Comparison of ENCODE assay signal across 26 cellular contexts in the genomic region with DNA sequence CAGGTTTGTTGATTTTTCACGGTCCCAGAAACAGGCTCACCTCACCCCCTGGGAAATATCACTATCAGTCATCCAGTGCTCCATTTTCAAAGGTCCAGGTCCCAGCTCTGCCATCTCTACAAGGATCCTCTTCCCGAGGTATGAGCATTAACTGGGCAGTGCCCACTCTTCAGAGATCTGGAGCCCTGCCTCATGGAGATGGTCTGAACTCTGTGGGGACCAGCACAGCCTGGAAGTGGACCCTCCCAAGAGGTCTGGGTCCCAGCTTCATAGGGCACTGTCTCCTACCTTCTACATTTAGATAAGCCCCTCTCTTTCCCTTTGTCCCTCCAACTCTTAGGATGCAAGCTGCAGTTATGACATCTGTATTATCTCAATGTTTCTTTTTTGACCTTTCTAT. TPM values are rescaled to one million over a fixed set of nuclear protein-coding genes. Genes with fewer than 3 reads are reported as not detected.
DNase-seq lines count a peak whose midpoint lies in the region; ATAC-seq and TF ChIP-seq lines count a peak whose summit lies in the region.
"Had no signal": no experiment of that assay in that cellular context is flagged by ENCODE, and none has a peak within 500 bp of the region (broad histone marks: within the 10 kb centered on the region; RNA-seq: fewer than 3 reads in every experiment).

No MANE protein-coding gene starts in this region.

- H3K9ac ChIP-seq in IMR-90 (ENCODE audit: low read depth, low read length) (no peak overlapping the region), neural progenitor cell (no peak overlapping the region)
- H3K9ac ChIP-seq: BLaER1 had no signal

- H2AK5ac ChIP-seq in IMR-90 (ENCODE audit: low read depth, low read length): no peak overlapping the region

- no peaks in the 10 kb centered on the region for H3K9me1 ChIP-seq in IMR-90 (ENCODE audit: insufficient read depth, low read length)

- no peaks in the 10 kb centered on the region for H3K36me3 ChIP-seq in IMR-90 (ENCODE audit: control insufficient read depth, insufficient read depth, low read length)
- H3K36me3 ChIP-seq in neural progenitor cell: no peaks in the 10 kb centered on the region
- H3K36me3 ChIP-seq: BE2C, BLaER1 had no signal

- H3K27ac Mint-ChIP-seq in neural progenitor cell: no peak overlapping the region
- H3K27ac Mint-ChIP-seq in stimulated activated effector memory CD8-positive, alpha-beta T cell treated with anti-CD3 and anti-CD28 coated beads, Interleukin-12 subunit alpha, Interleukin-12 subunit beta, amount 100 ng/mL, for 72 hours: no peak overlapping the region
- H3K27ac Mint-ChIP-seq: CD14-positive monocyte; CD4-positive, alpha-beta memory T cell; CD4-positive, CD25-positive, alpha-beta regulatory T cell; CD8-positive, alpha-beta memory T cell had no signal

- TF ChIP-seq POLR2A in IMR-90 (IDR thresholded peaks at IDR 0.05; ENCODE audit: low read depth, low read length): no peak

- intact Hi-C loops in IMR-90 (cut with micrococcal nuclease): no loop called here

- H4K8ac ChIP-seq in IMR-90 (ENCODE audit: low read depth in 2 of 2, low read length in 2 of 2): no peak overlapping the region

- no peaks in the 10 kb centered on the region for H3K79me1 ChIP-seq in IMR-90 (ENCODE audit: low read depth in 1 of 2, low read length in 2 of 2)

- H3K18ac ChIP-seq in IMR-90 (ENCODE audit: low read depth, low read length): no peak overlapping the region

- peaks cover 10% of the 10 kb centered on the region for H3K36me3 Mint-ChIP-seq in neural progenitor cell
- H3K36me3 Mint-ChIP-seq in stimulated activated effector memory CD8-positive, alpha-beta T cell treated with anti-CD3 and anti-CD28 coated beads, Interleukin-12 subunit alpha, Interleukin-12 subunit beta, amount 100 ng/mL, for 72 hours: no peaks in the 10 kb centered on the region
- H3K36me3 Mint-ChIP-seq: CD14-positive monocyte; CD4-positive, alpha-beta memory T cell; CD4-positive, CD25-positive, alpha-beta regulatory T cell; CD8-positive, alpha-beta memory T cell had no signal

- no peak overlapping the region for H2BK20ac ChIP-seq in IMR-90 (ENCODE audit: low read depth, low read length)

- DNase-seq in IMR-90 (no peak), neural progenitor cell (ENCODE audit: low spot score) (no peak), middle frontal gyrus (ENCODE audit: extremely low spot score, low spot score) (no peak), NCI-H187 (lab: John Stamatoyannopoulos, UW) (no peak), NCI-H2107 (lab: John Stamatoyannopoulos, UW) (no peak)
- no peak for DNase-seq in stimulated activated effector memory CD8-positive, alpha-beta T cell treated with anti-CD3 and anti-CD28 coated beads, Interleukin-12 subunit alpha, Interleukin-12 subunit beta, amount 100 ng/mL, for 72 hours (ENCODE audit: low spot score in 2 of 2)
- DNase-seq: 8988T; ACHN; BE2C; C1 segment of cervical spinal cord; CD4-positive, alpha-beta memory T cell; CD4-positive, CD25-positive, alpha-beta regulatory T cell; CD8-positive, alpha-beta memory T cell; COR-L47; DMS 273 treated with DMSO at 0.1 percent for 48 hours; DMS153; DMS53; DMS79; DND-41; EL; GDM1 had no signal

- H3K4me1 Mint-ChIP-seq in neural progenitor cell: peaks cover 4% of the 10 kb centered on the region
- no peaks in the 10 kb centered on the region for H3K4me1 Mint-ChIP-seq in stimulated activated effector memory CD8-positive, alpha-beta T cell treated with anti-CD3 and anti-CD28 coated beads, Interleukin-12 subunit alpha, Interleukin-12 subunit beta, amount 100 ng/mL, for 72 hours
- H3K4me1 Mint-ChIP-seq: CD14-positive monocyte; CD4-positive, alpha-beta memory T cell; CD4-positive, CD25-positive, alpha-beta regulatory T cell; CD8-positive, alpha-beta memory T cell had no signal

- WGBS in IMR-90 (ENCODE audit: extremely low coverage in 2 of 2, insufficient read length in 1 of 2), 2 experiments: 80% methylated on average over 1 of the region's 2 CpGs; no CpG with 5 or more reads in 1 of the 2 experiments

- H3K9me3 ChIP-seq in IMR-90 (ENCODE audit: control insufficient read depth, insufficient read depth, low read length) (no peaks in the 10 kb centered on the region), neural progenitor cell (ENCODE audit: low read depth) (no peaks in the 10 kb centered on the region)
- H3K9me3 ChIP-seq: BE2C, BLaER1 had no signal

- H3K56ac ChIP-seq in IMR-90 (ENCODE audit: extremely low read depth, insufficient read depth, low read length): no peak overlapping the region

- no peak overlapping the region for H3K23ac ChIP-seq in IMR-90 (ENCODE audit: low read depth, low read length)

- H2BK5ac ChIP-seq in IMR-90 (ENCODE audit: low read depth, low read length, poor library complexity, severe bottlenecking): no peak overlapping the region

- H3K27me3 Mint-ChIP-seq in neural progenitor cell (ENCODE audit: insufficient read depth, low read depth): no peaks in the 10 kb centered on the region

- ATAC-seq in IMR-90 (ENCODE audit: low read depth) (no peak), GM21381 (IDR thresholded peaks at IDR 0.05; ENCODE audit: unreplicated experiment) (no peak)
- peak; percentile 43 for ATAC-seq in stimulated activated effector memory CD8-positive, alpha-beta T cell treated with anti-CD3 and anti-CD28 coated beads, Interleukin-12 subunit alpha, Interleukin-12 subunit beta, amount 100 ng/mL, for 72 hours
- ATAC-seq: GM12878 had no signal

- H3K14ac ChIP-seq in IMR-90 (replicated peaks; ENCODE audit: low read depth, low read length): no peak overlapping the region

- no peak overlapping the region for H2BK120ac ChIP-seq in IMR-90 (ENCODE audit: low read depth, low read length)

- no TSS peak for BruUV-seq in IMR-90 (replicated peaks; lab: Mats Ljungman, UMichigan)

- no peaks in the 10 kb centered on the region for H3K79me2 ChIP-seq in neural progenitor cell (ENCODE audit: low read depth)

- H3K4me3 Mint-ChIP-seq in neural progenitor cell: no peak overlapping the region
- H3K4me3 Mint-ChIP-seq in stimulated activated effector memory CD8-positive, alpha-beta T cell treated with anti-CD3 and anti-CD28 coated beads, Interleukin-12 subunit alpha, Interleukin-12 subunit beta, amount 100 ng/mL, for 72 hours: no peak overlapping the region
- H3K4me3 Mint-ChIP-seq: CD14-positive monocyte; CD4-positive, alpha-beta memory T cell; CD4-positive, CD25-positive, alpha-beta regulatory T cell had no signal

- H3F3A ChIP-seq in neural progenitor cell (ENCODE audit: low read depth): no peaks in the 10 kb centered on the region

- no peak for TF ChIP-seq RAD21 in IMR-90 (IDR thresholded peaks at IDR 0.05; ENCODE audit: low read length)

- no peaks in the 10 kb centered on the region for H3K9me3 Mint-ChIP-seq in neural progenitor cell
- no peaks in the 10 kb centered on the region for H3K9me3 Mint-ChIP-seq in stimulated activated effector memory CD8-positive, alpha-beta T cell treated with anti-CD3 and anti-CD28 coated beads, Interleukin-12 subunit alpha, Interleukin-12 subunit beta, amount 100 ng/mL, for 72 hours
- H3K9me3 Mint-ChIP-seq: CD4-positive, alpha-beta memory T cell had no signal

- H4K20me1 ChIP-seq in IMR-90 (ENCODE audit: insufficient read depth, low read length) (no peaks in the 10 kb centered on the region), neural progenitor cell (ENCODE audit: low read depth) (no peaks in the 10 kb centered on the region)
- H4K20me1 ChIP-seq: BLaER1 had no signal

- no peak overlapping the region for H2AK9ac ChIP-seq in IMR-90 (replicated peaks; ENCODE audit: low read depth, low read length, poor library complexity)

- H4K91ac ChIP-seq in IMR-90 (ENCODE audit: insufficient read depth, low read depth, low read length): no peak overlapping the region

- no peak overlapping the region for H3K27ac ChIP-seq in IMR-90 (ENCODE audit: insufficient read depth, low read length)
- H3K27ac ChIP-seq in neural progenitor cell: no peak overlapping the region
- H3K27ac ChIP-seq: BLaER1 had no signal

- no peaks in the 10 kb centered on the region for H3K27me3 ChIP-seq in IMR-90 (ENCODE audit: control insufficient read depth, insufficient read depth, low read length)
- H3K27me3 ChIP-seq in neural progenitor cell: no peaks in the 10 kb centered on the region
- H3K27me3 ChIP-seq: BE2C, BLaER1 had no signal

- H3K4me2 ChIP-seq in IMR-90 (ENCODE audit: low read depth, low read length) (no peak overlapping the region), neural progenitor cell (no peak overlapping the region)
- H3K4me2 ChIP-seq: BLaER1 had no signal

- dilution Hi-C loops in IMR-90 (cut with HindIII; ENCODE audit: low sequenced_read_pairs, unreplicated experiment): no loop called here

- H3K4ac ChIP-seq in IMR-90 (ENCODE audit: low read depth, low read length): no peak overlapping the region

- CTCF ChIA-PET in IMR-90 (lab: Yijun Ruan, JAX): interaction anchor here (0.9 kb wide), 1 partner anchor 205 kb away, joined by 3 read pairs; no protein-coding TSS in a partner anchor

- TF ChIP-seq CTCF in IMR-90 (conservative IDR thresholded peaks at IDR 0.05; ENCODE audit: low read depth, low read length): no peak
- TF ChIP-seq CTCF in neural progenitor cell (IDR thresholded peaks at IDR 0.05): no peak

- H3K4me1 ChIP-seq in IMR-90 (ENCODE audit: control insufficient read depth, insufficient read depth, low read length): no peaks in the 10 kb centered on the region
- peaks cover 7% of the 10 kb centered on the region for H3K4me1 ChIP-seq in neural progenitor cell
- H3K4me1 ChIP-seq: BE2C, BLaER1 had no signal

- in situ Hi-C loops in IMR-90 (cut with MboI; ENCODE audit: low sequenced_read_pairs): no loop called here

- no peak overlapping the region for H4K5ac ChIP-seq in IMR-90 (ENCODE audit: low read depth, low read length)

- H2AFZ ChIP-seq in IMR-90 (replicated peaks; ENCODE audit: low read length, poor library complexity) (peak overlapping the region; percentile 48), neural progenitor cell (replicated peaks) (peak overlapping the region; percentile 40)

- no peak overlapping the region for H2BK15ac ChIP-seq in IMR-90 (ENCODE audit: low read depth, low read length)

- POLR2A ChIA-PET in IMR-90 (lab: Charles Lee; ENCODE audit: unreplicated experiment): no interaction called here

- H3K4me3 ChIP-seq in IMR-90 (ENCODE audit: insufficient read depth, low read depth, low read length): no peak overlapping the region
- H3K4me3 ChIP-seq in neural progenitor cell: no peak overlapping the region
- H3K4me3 ChIP-seq: BLaER1, GM12878 had no signal

TF ChIP-seq in IMR-90, 13 proteins besides CTCF, POLR2A, EP300 and RAD21:
- TF ChIP-seq CEBPB (IDR thresholded peaks at IDR 0.05; ENCODE audit: low read depth, low read length) (no peak), RCOR1 (IDR thresholded peaks at IDR 0.05; ENCODE audit: insufficient replicate concordance, low read length) (no peak), NFE2L2 (IDR thresholded peaks at IDR 0.05; ENCODE audit: low read depth, low read length) (no peak)

RNA-seq across cellular contexts. Expression of a gene that starts 15.7 kb away (rescaled TPM):
- total RNA-seq in IMR-90 (2012; rRNA removed): 0.72 and 1.1 TPM in 2 replicates
- 0.42 and 0.53 TPM in 2 replicates for polyA plus RNA-seq in IMR-90 (2012; rRNA removed)
- polyA plus RNA-seq in IMR-90 (2012; cell fraction: cytosol; rRNA removed): 0.08 and 0.13 TPM in 2 replicates
- polyA plus RNA-seq in IMR-90 (2012; cell fraction: nucleus; rRNA removed; ENCODE audit: low replicate concordance): 0.05 and 0.60 TPM in 2 replicates
- 6.5 and 9.7 TPM in 2 replicates for total RNA-seq in neural progenitor cell (ENCODE audit: low replicate concordance)
- total RNA-seq: CD4-positive, CD25-positive, alpha-beta regulatory T cell; G401; GM12878 had no signal
- polyA plus RNA-seq: CD14-positive monocyte; CD4-positive, alpha-beta memory T cell; CD4-positive, CD25-positive, alpha-beta regulatory T cell; CD8-positive, alpha-beta memory T cell; GM12878 had no signal
